In genomic region chr15:52737720-52738119, GRCh38 we compare ENCODE assay signal across 22 cellular contexts. TPM values are rescaled to one million over a fixed set of nuclear protein-coding genes. Genes with fewer than 3 reads are reported as not detected.
A peak's percentile ranks its signal among the peaks of the same experiment; 100 is the strongest.
DNase-seq lines count a peak whose midpoint lies in the region; ATAC-seq and TF ChIP-seq lines count a peak whose summit lies in the region.
"Had no signal": no experiment of that assay in that cellular context is flagged by ENCODE, and none has a peak within 500 bp of the region (broad histone marks: within the 10 kb centered on the region; RNA-seq: fewer than 3 reads in every experiment).

No MANE protein-coding gene starts in this region.

- no peaks in the 10 kb centered on the region for H3K27me3 ChIP-seq in adipocyte (replicated peaks; ENCODE audit: control insufficient read depth, insufficient read depth, low read length)

- ATAC-seq in GM19452 (IDR thresholded peaks at IDR 0.05; ENCODE audit: unreplicated experiment), result no peak
- no peak for ATAC-seq in HG02840 (IDR thresholded peaks at IDR 0.05; ENCODE audit: low FRiP score, unreplicated experiment)
- ATAC-seq in GM18519 (IDR thresholded peaks at IDR 0.05; ENCODE audit: low FRiP score, unreplicated experiment), result no peak
- ATAC-seq: PC-3 had no signal

- TF ChIP-seq CTCF in AG10803 (conservative IDR thresholded peaks at IDR 0.05; ENCODE audit: low read length), result no peak

- no peaks in the 10 kb centered on the region for H3K9me3 ChIP-seq in adipocyte (ENCODE audit: control insufficient read depth, low read length)
- H3K9me3 ChIP-seq: SK-N-SH had no signal

- DNase-seq in AG10803 (ENCODE audit: low read depth) (peak; percentile 33), LHCN-M2 (ENCODE audit: low read depth) (peak; percentile 50), adipocyte (ENCODE audit: low read depth) (peak; percentile 41), fibroblast of peridontal ligament (ENCODE audit: extremely low read depth) (peak; percentile 73), midbrain (lab: John Stamatoyannopoulos, UW) (no peak)
- DNase-seq: AML-193; Calu3; CD4-positive, alpha-beta T cell; GF-D8; IMR-90; Kasumi-1; NCI-H1092; NCI-H1694 treated with DMSO at 0.1 percent for 48 hours; NCI-H446; NCI-H748 treated with DMSO at 0.1 percent for 48 hours; PC-3; Right ventricle myocardium superior; SK-N-SH had no signal

- no peaks in the 10 kb centered on the region for H3K36me3 ChIP-seq in adipocyte (ENCODE audit: control insufficient read depth, insufficient read depth, low read length, severe bottlenecking)

- H3K4me3 ChIP-seq in AG10803 (ENCODE audit: low read length) (no peak overlapping the region), adipocyte (ENCODE audit: low read length) (peak overlapping the region; percentile 44)

- peak overlapping the region; percentile 17 for H3K9ac ChIP-seq in adipocyte (ENCODE audit: low read length)
- H3K9ac ChIP-seq: SK-N-SH had no signal

- H3K4me1 ChIP-seq in adipocyte (ENCODE audit: control insufficient read depth, insufficient read depth, low read length), result peaks cover 48% of the 10 kb centered on the region

RNA-seq across cellular contexts. Expression of gene ONECUT1, which starts 52.4 kb away (rescaled TPM):
- total RNA-seq in LHCN-M2 (2014; rRNA removed), result not detected in 2 replicates
- polyA plus RNA-seq in LHCN-M2 (2012), result not detected
- total RNA-seq: CD4-positive, alpha-beta T cell; HT-29; IMR-90; PC-3; Right ventricle myocardium superior had no signal
- polyA plus RNA-seq: IMR-90, SK-N-SH had no signal

RNA-seq across cellular contexts. Expression of gene ATOSA, which starts 58.5 kb away (rescaled TPM):
- total RNA-seq in LHCN-M2 (2014; rRNA removed), result 8.7 and 11.1 TPM in 2 replicates
- 6.0 TPM for polyA plus RNA-seq in LHCN-M2 (2012)
